In genomic region chr17:81222620-81222905, GRCh38 we compare ENCODE assay signal across 9 cellular contexts. TPM values are rescaled to one million over a fixed set of nuclear protein-coding genes. Genes with fewer than 3 reads are reported as not detected.
DNase-seq lines count a peak whose midpoint lies in the region; ATAC-seq, FAIRE-seq and TF ChIP-seq lines count a peak whose summit lies in the region.
"Had no signal": no experiment of that assay in that cellular context is flagged by ENCODE, and none has a peak within 500 bp of the region (broad histone marks: within the 10 kb centered on the region; RNA-seq: fewer than 3 reads in every experiment).

No MANE protein-coding gene starts in this region.

- no peak for FAIRE-seq in GM12891 (lab: Jason Lieb, UNC)

- no peak for DNase-seq in MCF 10A (ENCODE audit: unreplicated experiment)
- DNase-seq in effector CD8-positive, alpha-beta T cell (lab: John Stamatoyannopoulos, UW), result no peak
- DNase-seq in GM12891 (ENCODE audit: insufficient read length, low spot score), result no peak
- DNase-seq in left lobe of liver (ENCODE audit: low spot score), result no peak

- H3K4me1 Mint-ChIP-seq in MCF 10A (ENCODE audit: insufficient read depth, unreplicated experiment), result peaks cover 12% of the 10 kb centered on the region

- TF ChIP-seq POLR2A in GM12891 (IDR thresholded peaks at IDR 0.05; ENCODE audit: low read depth, low read length), result no peak

- POLR2A ChIA-PET in MCF 10A (lab: Yijun Ruan, JAX), result interaction anchor here (0.6 to 1.4 kb wide), 10 partner anchors 12 to 768 kb away, joined by 3 to 15 read pairs (median 4); partner anchors contain the start of genes NDUFAF8 and TEPSIN

- TF ChIP-seq CTCF in 22Rv1 (IDR thresholded peaks at IDR 0.05) (no peak), MCF 10A (IDR thresholded peaks at IDR 0.05; ENCODE audit: unreplicated experiment) (no peak)

- H3K27ac ChIP-seq in 22Rv1 (peak overlapping the region; percentile 41), mesodermal cell (ENCODE audit: low read depth, low read length, severe bottlenecking) (no peak overlapping the region)

- peaks cover 11% of the 10 kb centered on the region for H3K36me3 ChIP-seq in mesodermal cell (ENCODE audit: control insufficient read depth, insufficient read depth, low read length)

- peaks cover 4% of the 10 kb centered on the region for H3K9me3 ChIP-seq in mesodermal cell (ENCODE audit: control insufficient read depth, low read length)

- peak overlapping the region; percentile 58 for H3K4me3 Mint-ChIP-seq in MCF 10A (ENCODE audit: unreplicated experiment)

- no peaks in the 10 kb centered on the region for H3K36me3 Mint-ChIP-seq in MCF 10A (ENCODE audit: insufficient read depth, unreplicated experiment)

- H3K27me3 Mint-ChIP-seq in MCF 10A (ENCODE audit: insufficient read depth, unreplicated experiment), result no peaks in the 10 kb centered on the region

- peak; percentile 10 for ATAC-seq in HG02852 (IDR thresholded peaks at IDR 0.05; ENCODE audit: unreplicated experiment)
- ATAC-seq in HG03025 (IDR thresholded peaks at IDR 0.05; ENCODE audit: low FRiP score, unreplicated experiment), result no peak
- ATAC-seq in left lobe of liver, result no peak

- H3K4me3 ChIP-seq in mesodermal cell (ENCODE audit: extremely low read depth, insufficient read depth, low read length, poor library complexity, severe bottlenecking), result peak overlapping the region; percentile 89

- BruUV-seq in MCF 10A (replicated peaks; lab: Mats Ljungman, UMichigan), result no TSS peak

- peaks cover 8% of the 10 kb centered on the region for H3K4me1 ChIP-seq in mesodermal cell (ENCODE audit: control insufficient read depth, insufficient read depth, low read length, poor library complexity, severe bottlenecking)

- 0% methylated on average over 25 to 30 of the region's 30 CpGs for WGBS in mesodermal cell (ENCODE audit: insufficient coverage in 2 of 2), 2 experiments

- no peak overlapping the region for H3K27ac Mint-ChIP-seq in MCF 10A (ENCODE audit: low read depth, unreplicated experiment)

- peaks cover 4% of the 10 kb centered on the region for H3K9me3 Mint-ChIP-seq in MCF 10A (ENCODE audit: unreplicated experiment)

- CTCF ChIA-PET in MCF 10A (lab: Yijun Ruan, JAX), result interaction anchor here (0.6 kb wide), 1 partner anchor 16 kb away, joined by 3 read pairs; the partner anchor contains the start of genes NDUFAF8 and TEPSIN

- intact Hi-C loops in MCF 10A (cut with micrococcal nuclease), result no loop called here

TF ChIP-seq in GM12891, 5 proteins besides CTCF, POLR2A, EP300 and RAD21:
- TF ChIP-seq SPI1 (IDR thresholded peaks at IDR 0.05; ENCODE audit: low read depth, low read length), result no peak
- no peak for TF ChIP-seq PAX5 (IDR thresholded peaks at IDR 0.05; ENCODE audit: insufficient read depth, low read length, severe bottlenecking)
- no peak for TF ChIP-seq TAF1 (IDR thresholded peaks at IDR 0.05; ENCODE audit: low read depth, low read length)

RNA-seq across cellular contexts. Expression of gene CEP131, which starts 0.2 kb away (rescaled TPM):
- total RNA-seq in MCF 10A (2022), result 8.0 and 9.5 TPM in 2 replicates
- polyA plus RNA-seq in mesodermal cell (2013, experiment 1 of 2), result 16.1 TPM
- 14.0 TPM for polyA plus RNA-seq in mesodermal cell (2013, experiment 2 of 2)
- 10.6 TPM for polyA plus RNA-seq in GM12891 (2012; ENCODE audit: low read depth, missing spikeins)
- total RNA-seq in left lobe of liver, result 2.1 TPM

RNA-seq across cellular contexts. Expression of gene TEPSIN, which starts 16.3 kb away (rescaled TPM):
- total RNA-seq in MCF 10A (2022) (23.4 and 27.4 TPM in 2 replicates), left lobe of liver (33.9 TPM)
- 23.7 TPM for polyA plus RNA-seq in mesodermal cell (2013, experiment 1 of 2)
- polyA plus RNA-seq in mesodermal cell (2013, experiment 2 of 2), result 18.4 TPM
- 15.7 TPM for polyA plus RNA-seq in GM12891 (2012; ENCODE audit: low read depth, missing spikeins)

RNA-seq across cellular contexts. Expression of gene NDUFAF8, which starts 16.6 kb away (rescaled TPM):
- total RNA-seq in MCF 10A (2022) (95.0 and 95.3 TPM in 2 replicates), left lobe of liver (33.3 TPM)
- polyA plus RNA-seq in mesodermal cell (2013, experiment 1 of 2), result 44.8 TPM
- polyA plus RNA-seq in mesodermal cell (2013, experiment 2 of 2), result 45.9 TPM
- 159 TPM for polyA plus RNA-seq in GM12891 (2012; ENCODE audit: low read depth, missing spikeins)

RNA-seq across cellular contexts. Expression of gene AATK, which starts 56.5 kb away (rescaled TPM):
- total RNA-seq in MCF 10A (2022) (0.59 and 1.4 TPM in 2 replicates), left lobe of liver (0.70 TPM)
- 1.7 TPM for polyA plus RNA-seq in mesodermal cell (2013, experiment 1 of 2)
- polyA plus RNA-seq in mesodermal cell (2013, experiment 2 of 2), result 0.40 TPM
- 0.13 TPM for polyA plus RNA-seq in GM12891 (2012; ENCODE audit: low read depth, missing spikeins)

RNA-seq across cellular contexts. Expression of gene PVALEF, which starts 57.3 kb away (rescaled TPM):
- total RNA-seq in MCF 10A (2022) (not detected in 2 replicates), left lobe of liver (not detected)
- polyA plus RNA-seq in mesodermal cell (2013, experiment 1 of 2), result not detected
- polyA plus RNA-seq in mesodermal cell (2013, experiment 2 of 2), result not detected
- not detected for polyA plus RNA-seq in GM12891 (2012; ENCODE audit: low read depth, missing spikeins)
- total RNA-seq: activated CD8-positive, alpha-beta memory T cell treated with anti-CD3 and anti-CD28 coated beads for 36 hours had no signal
